Comparison of ENCODE assay signal across 8 cellular contexts in the genomic region with DNA sequence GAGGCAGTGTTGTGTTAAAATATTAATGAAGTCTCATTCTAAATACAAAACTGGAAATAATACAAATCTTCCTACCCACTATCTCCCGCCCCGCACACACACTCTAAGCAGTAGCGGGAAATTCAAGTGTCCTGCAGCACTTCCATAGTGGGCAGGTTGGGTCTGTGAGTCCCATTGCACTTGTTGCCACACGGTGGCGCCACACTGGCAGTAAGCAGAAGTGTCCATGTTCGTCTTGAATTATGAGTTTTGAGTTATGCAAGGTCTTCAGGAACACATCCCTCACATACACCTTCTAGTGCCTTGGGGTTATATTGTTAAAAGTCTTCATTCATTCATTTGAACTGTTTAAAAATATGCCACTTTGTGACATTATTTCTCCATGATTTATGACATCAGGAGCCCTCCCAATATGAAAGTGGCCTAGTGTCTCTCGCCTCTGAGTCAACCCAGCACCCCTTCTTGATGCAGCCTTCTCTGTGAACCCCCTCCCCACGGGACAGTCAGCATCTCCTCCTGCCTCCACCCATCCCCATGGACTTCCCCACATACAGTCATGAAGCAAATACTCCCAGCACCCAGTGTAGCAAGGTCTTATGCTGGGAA. TPM values are rescaled to one million over a fixed set of nuclear protein-coding genes. Genes with fewer than 3 reads are reported as not detected.
DNase-seq lines count a peak whose midpoint lies in the region; FAIRE-seq and TF ChIP-seq lines count a peak whose summit lies in the region.

No MANE protein-coding gene starts in this region.

- H3K27me3 ChIP-seq in esophagus muscularis mucosa (peaks cover 0 to 45% (median 6%) of the 10 kb centered on the region in 4 donors), neutrophil (peaks cover 33% of the 10 kb centered on the region)

- WGBS in esophagus muscularis mucosa = 27% methylated on average over 8 of the region's 8 CpGs

- H3K27ac ChIP-seq in esophagus muscularis mucosa (replicated peaks in 1 of 4) = no peak overlapping the region
- no peak overlapping the region for H3K27ac ChIP-seq in neutrophil

- H3K36me3 ChIP-seq in esophagus muscularis mucosa (no peaks in the 10 kb centered on the region), neutrophil (no peaks in the 10 kb centered on the region)

- intact Hi-C loops in esophagus muscularis mucosa (cut with DNase I) = no loop called here

- peak; percentile 48 to 65 (median 51) for TF ChIP-seq CTCF in esophagus muscularis mucosa (IDR thresholded peaks at IDR 0.05)
- peak; percentile 77 for TF ChIP-seq CTCF in neutrophil (IDR thresholded peaks at IDR 0.05)

- H3K9me3 ChIP-seq in esophagus muscularis mucosa = no peaks in the 10 kb centered on the region
- no peaks in the 10 kb centered on the region for H3K9me3 ChIP-seq in neutrophil

- H3K4me3 ChIP-seq in esophagus muscularis mucosa (no peak overlapping the region), neutrophil (ENCODE audit: low read depth in 1 of 2, low read length in 1 of 2) (no peak overlapping the region)

- TF ChIP-seq EP300 in esophagus muscularis mucosa (IDR thresholded peaks at IDR 0.05) = no peak

- TF ChIP-seq POLR2A in GM12892 (IDR thresholded peaks at IDR 0.05; ENCODE audit: low read depth, low read length) (no peak), esophagus muscularis mucosa (IDR thresholded peaks at IDR 0.05; ENCODE audit: low read depth) (no peak)

- H3K4me1 ChIP-seq in esophagus muscularis mucosa (no peaks in the 10 kb centered on the region), neutrophil (ENCODE audit: control insufficient read depth in 1 of 2, insufficient read depth in 1 of 2, low read depth in 1 of 2, low read length in 1 of 2) (no peaks in the 10 kb centered on the region)

- DNase-seq in A172 (ENCODE audit: low spot score) = peak; percentile 38
- peak; percentile 39 for DNase-seq in GM12892 (ENCODE audit: insufficient read length)
- peak; percentile 37 for DNase-seq in NCI-H774 (lab: John Stamatoyannopoulos, UW)
- peak; percentile 5 for DNase-seq in activated CD8-positive, alpha-beta memory T cell treated with anti-CD3 and anti-CD28 coated beads, Interleukin-2, amount 50 U/mL, for 1 hour (ENCODE audit: extremely low read depth)
- no peak for DNase-seq in esophagus muscularis mucosa (ENCODE audit: extremely low spot score)
- no peak for DNase-seq in occipital lobe (lab: John Stamatoyannopoulos, UW)
- DNase-seq in medulla oblongata (ENCODE audit: extremely low spot score) = no peak

- FAIRE-seq in GM12892 (lab: Jason Lieb, UNC) = peak; percentile 84

RNA-seq across cellular contexts. Expression of a gene that starts 17.6 kb away (rescaled TPM):
- total RNA-seq in A172 (2014; rRNA removed; shearing (Covaris generic)) = 9.8 and 22.1 TPM in 2 replicates
- polyA plus RNA-seq in GM12892 (2012; ENCODE audit: missing spikeins) = 13.0 TPM
- 10 to 100 TPM; 10.8 to 17.0 (median 13.5) TPM for total RNA-seq in esophagus muscularis mucosa
- 11.7 TPM for total RNA-seq in occipital lobe

RNA-seq across cellular contexts. Expression of a gene that starts 41.0 kb away (rescaled TPM):
- total RNA-seq in A172 (2014; rRNA removed; shearing (Covaris generic)) = not detected in 2 replicates
- 0.47 TPM for polyA plus RNA-seq in GM12892 (2012; ENCODE audit: missing spikeins)
- total RNA-seq in esophagus muscularis mucosa (under 1 TPM in 1 of 4 donors, not detected in 3; 0.11 TPM), occipital lobe (0.16 TPM)

Comparison
In these comparisons a context has a peak if more than half of its experiments do, and no peak if none do; other contexts are left out.
1. DNase-seq: peak in A172 (single experiment), GM12892 (single experiment), NCI-H774 (single experiment) and activated CD8-positive, alpha-beta memory T cell treated with anti-CD3 and anti-CD28 coated beads, Interleukin-2, amount 50 U/mL, for 1 hour (single experiment); none in esophagus muscularis mucosa (single experiment), occipital lobe (single experiment) and medulla oblongata (single experiment).